In genomic region chr20:1513801-1514200, GRCh38 we compare ENCODE assay signal across 38 cellular contexts. TPM values are rescaled to one million over a fixed set of nuclear protein-coding genes. Genes with fewer than 3 reads are reported as not detected.
"Had no signal": no experiment of that assay in that cellular context is flagged by ENCODE, and none has a peak within 500 bp of the region (broad histone marks: within the 10 kb centered on the region; RNA-seq: fewer than 3 reads in every experiment).

No MANE protein-coding gene starts in this region.

- H3K4me3 ChIP-seq: adrenal gland, body of pancreas, breast epithelium, cardiac muscle cell had no signal

- H3K4me1 ChIP-seq: adrenal gland, body of pancreas, breast epithelium had no signal

- DNase-seq: activated B cell treated with CpG ODN at 0.5 μM for 24 hours; activated CD4-positive, alpha-beta memory T cell treated with anti-CD3 and anti-CD28 coated beads for 36 hours; activated CD4-positive, alpha-beta T cell treated with anti-CD3 and anti-CD28 coated beads for 48 hours; activated CD4-positive, alpha-beta T cell treated with anti-CD3 and anti-CD28 coated beads, Interleukin-2, amount 50 U/mL, for 1 hour; activated CD4-positive, alpha-beta T cell treated with anti-CD3 and anti-CD28 coated beads, Interleukin-2, amount 50 U/mL, for 4 hours; activated CD4-positive, CD25-positive, alpha-beta regulatory T cell treated with anti-CD3 and anti-CD28 coated beads, Interleukin-2, amount 50 U/mL, for 72 hours; activated CD8-positive, alpha-beta memory T cell treated with anti-CD3 and anti-CD28 coated beads, Interleukin-2, amount 50 U/mL, for 4 hours; activated CD8-positive, alpha-beta T cell treated with anti-CD3 and anti-CD28 coated beads for 36 hours; activated effector memory CD4-positive, alpha-beta T cell treated with anti-CD3 and anti-CD28 coated beads, Interleukin-2, amount 50 U/mL, for 16 hours; activated gamma-delta T cell treated with Interleukin-2 at 50 U/mL for 16 hours; activated naive CD4-positive, alpha-beta T cell; activated naive CD4-positive, alpha-beta T cell treated with anti-CD3 and anti-CD28 coated beads for 36 hours; activated naive CD4-positive, alpha-beta T cell treated with anti-CD3 and anti-CD28 coated beads, Interleukin-2, amount 50 U/mL, for 16 hours; activated naive CD8-positive, alpha-beta T cell treated with anti-CD3 and anti-CD28 coated beads for 36 hours; activated T-cell treated with anti-CD3 and anti-CD28 coated beads for 4 hours; activated T-cell treated with anti-CD3 and anti-CD28 coated beads, Interleukin-2, amount 50 U/mL, for 1 hour; activated T-cell treated with anti-CD3 and anti-CD28 coated beads, Interleukin-2, amount 50 U/mL, for 4 hours; activated T-cell treated with anti-CD3 and anti-CD28 coated beads, Interleukin-2, amount 50 U/mL, for 72 hours; adrenal gland; amniotic stem cell; aorta; body of pancreas; brain microvascular endothelial cell; caudate nucleus; cerebellar nuclear complex; T-helper 1 cell; T-helper 2 cell; T-helper 9 cell had no signal

- ATAC-seq: activated CD8-positive, alpha-beta T cell treated with anti-CD3 and anti-CD28 coated beads for 36 hours; activated naive CD4-positive, alpha-beta T cell treated with anti-CD3 and anti-CD28 coated beads, Interleukin-2, amount 50 U/mL, for 72 hours; activated T-cell treated with anti-CD3 and anti-CD28 coated beads, Interleukin-2, amount 50 U/mL, for 4 hours; activated T-cell treated with anti-CD3 and anti-CD28 coated beads, Interleukin-2, amount 50 U/mL, for 72 hours; activated T-helper 17 cell treated with anti-CD3 and anti-CD28 coated beads, Interleukin-2, amount 50 U/mL, for 72 hours; body of pancreas had no signal

- H3K27ac ChIP-seq: adrenal gland, body of pancreas, brain microvascular endothelial cell, breast epithelium, cardiac muscle cell, VCaP had no signal

- FAIRE-seq: astrocyte, TTC549 had no signal

- H3K36me3 ChIP-seq: adrenal gland, brain microvascular endothelial cell, breast epithelium, cardiac muscle cell had no signal

- H3K27me3 ChIP-seq: adrenal gland, body of pancreas had no signal

RNA-seq across cellular contexts. Expression of gene SIRPB2, which starts 22.6 kb away (rescaled TPM):
- total RNA-seq: activated B cell treated with CpG ODN at 0.5 μM for 24 hours; activated CD4-positive, alpha-beta memory T cell treated with anti-CD3 and anti-CD28 coated beads for 36 hours; activated CD8-positive, alpha-beta memory T cell treated with anti-CD3 and anti-CD28 coated beads for 36 hours; activated CD8-positive, alpha-beta T cell treated with anti-CD3 and anti-CD28 coated beads for 36 hours; activated naive CD4-positive, alpha-beta T cell treated with anti-CD3 and anti-CD28 coated beads for 36 hours; activated naive CD4-positive, alpha-beta T cell treated with anti-CD3 and anti-CD28 coated beads, Interleukin-2, amount 50 U/mL, for 72 hours; activated naive CD8-positive, alpha-beta T cell treated with anti-CD3 and anti-CD28 coated beads for 36 hours; activated T-cell treated with anti-CD3 and anti-CD28 coated beads, Interleukin-2, amount 50 U/mL, for 4 hours; activated T-cell treated with anti-CD3 and anti-CD28 coated beads, Interleukin-2, amount 50 U/mL, for 72 hours; activated T-helper 1 cell treated with anti-CD3 and anti-CD28 coated beads, Interleukin-12 subunit alpha, Interleukin-12 subunit beta, Interleukin-2, Interleukin-4 antibody, amounts not matched to agents 30 ng/mL and 10 ng/mL and 1 ng/mL, durations not matched to agents 14 hours and 24 hours and 36 hours; activated T-helper 17 cell treated with anti-CD3 and anti-CD28 coated beads, Interleukin-2, amount 50 U/mL, for 72 hours; astrocyte; cardiac muscle cell; chondrocyte had no signal
- polyA plus RNA-seq: cardiac muscle cell had no signal

RNA-seq across cellular contexts. Expression of gene SIRPD, which starts 43.7 kb away (rescaled TPM):
- total RNA-seq: activated B cell treated with CpG ODN at 0.5 μM for 24 hours; activated CD4-positive, alpha-beta memory T cell treated with anti-CD3 and anti-CD28 coated beads for 36 hours; activated CD8-positive, alpha-beta memory T cell treated with anti-CD3 and anti-CD28 coated beads for 36 hours; activated CD8-positive, alpha-beta T cell treated with anti-CD3 and anti-CD28 coated beads for 36 hours; activated naive CD4-positive, alpha-beta T cell treated with anti-CD3 and anti-CD28 coated beads for 36 hours; activated naive CD4-positive, alpha-beta T cell treated with anti-CD3 and anti-CD28 coated beads, Interleukin-2, amount 50 U/mL, for 72 hours; activated T-cell treated with anti-CD3 and anti-CD28 coated beads, Interleukin-2, amount 50 U/mL, for 4 hours; activated T-cell treated with anti-CD3 and anti-CD28 coated beads, Interleukin-2, amount 50 U/mL, for 72 hours; activated T-helper 1 cell treated with anti-CD3 and anti-CD28 coated beads, Interleukin-12 subunit alpha, Interleukin-12 subunit beta, Interleukin-2, Interleukin-4 antibody, amounts not matched to agents 30 ng/mL and 10 ng/mL and 1 ng/mL, durations not matched to agents 14 hours and 24 hours and 36 hours; activated T-helper 17 cell treated with anti-CD3 and anti-CD28 coated beads, Interleukin-2, amount 50 U/mL, for 72 hours; astrocyte; body of pancreas; breast epithelium; cardiac muscle cell; chondrocyte had no signal
- polyA plus RNA-seq: aorta, cardiac muscle cell had no signal
